Comparison of ENCODE assay signal across 18 cellular contexts in the genomic region with DNA sequence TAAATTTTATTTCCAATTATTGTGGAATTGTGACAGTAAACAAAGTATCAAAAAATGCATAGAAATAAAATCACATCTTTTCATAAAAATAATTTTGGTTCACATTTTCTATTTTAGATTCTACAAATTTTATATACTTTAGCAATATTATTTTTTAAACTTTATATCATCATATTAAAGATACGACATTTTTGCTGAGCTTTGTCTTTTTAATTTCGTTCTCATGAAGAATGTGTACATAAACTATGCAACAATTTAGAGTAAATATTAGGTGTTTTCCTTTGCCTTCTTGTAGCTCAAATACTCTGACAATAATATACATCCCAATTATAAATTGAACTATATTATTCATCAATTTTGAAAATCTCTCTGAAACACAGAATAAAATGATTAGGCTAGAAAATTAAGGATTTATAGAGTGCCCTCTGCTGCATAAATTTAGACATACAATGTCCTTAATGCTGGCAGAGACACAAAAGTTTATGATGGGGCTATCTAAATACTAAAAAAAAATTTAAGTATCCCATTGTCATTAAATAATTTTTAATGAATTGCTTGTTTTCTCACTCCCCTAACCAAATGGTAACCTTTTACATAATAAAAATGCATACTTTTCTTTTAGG. TPM values are rescaled to one million over a fixed set of nuclear protein-coding genes. Genes with fewer than 3 reads are reported as not detected.
A peak's percentile ranks its signal among the peaks of the same experiment; 100 is the strongest.
DNase-seq lines count a peak whose midpoint lies in the region; ATAC-seq, FAIRE-seq and TF ChIP-seq lines count a peak whose summit lies in the region.
"Had no signal": no experiment of that assay in that cellular context is flagged by ENCODE, and none has a peak within 500 bp of the region (broad histone marks: within the 10 kb centered on the region; RNA-seq: fewer than 3 reads in every experiment).

No MANE protein-coding gene starts in this region.

- no peak for ATAC-seq in A549
- ATAC-seq in RWPE2 (ENCODE audit: low read depth) = no peak
- ATAC-seq: activated CD4-positive, CD25-positive, alpha-beta regulatory T cell treated with anti-CD3 and anti-CD28 coated beads, Interleukin-2, amount 50 U/mL, for 24 hours; stimulated activated naive CD8-positive, alpha-beta T cell treated with anti-CD3 and anti-CD28 coated beads, Interleukin-15, Interleukin-2, amounts not matched to agents 100 U/mL and 50 U/mL, for 24 hours had no signal

- H3K4me3 ChIP-seq in A549 = no peak overlapping the region
- no peak overlapping the region for H3K4me3 ChIP-seq in RWPE2 (ENCODE audit: severe bottlenecking)
- H3K4me3 ChIP-seq: right atrium auricular region had no signal

- DNase-seq in A549 (ENCODE audit: low read depth in 1 of 2, low spot score in 1 of 2) (no peak), EH (ENCODE audit: low read depth) (peak; percentile 15), RWPE2 (ENCODE audit: low spot score) (no peak), frontal cortex (ENCODE audit: low spot score in 2 of 2) (no peak), AG08395 (ENCODE audit: low spot score) (no peak), endothelial cell (ENCODE audit: low spot score) (no peak)
- DNase-seq in stimulated activated CD4-positive, alpha-beta T cell treated with anti-CD3 and anti-CD28 coated beads, Interleukin-2, amount 100 ng/mL, for 24 hours = no peak
- DNase-seq in activated effector memory CD4-positive, alpha-beta T cell treated with anti-CD3 and anti-CD28 coated beads, Interleukin-2, amount 50 U/mL, for 16 hours = no peak
- DNase-seq: CD4-positive, alpha-beta memory T cell; foreskin melanocyte; islet precursor cell; KG1; NCI-H2029; stimulated activated naive CD8-positive, alpha-beta T cell treated with anti-CD3 and anti-CD28 coated beads, Interleukin-15, Interleukin-2, amounts not matched to agents 100 U/mL and 50 U/mL, for 24 hours; SW 1271 had no signal

- FAIRE-seq in A549 (lab: Jason Lieb, UNC) (no peak), frontal cortex (lab: Jason Lieb, UNC) (peak; percentile 94)
- FAIRE-seq: H54 had no signal

- no peaks in the 10 kb centered on the region for H3K36me3 ChIP-seq in RWPE2 (ENCODE audit: low read depth)
- H3K36me3 ChIP-seq: right atrium auricular region had no signal

- H3K9me3 ChIP-seq in A549 (no peaks in the 10 kb centered on the region), RWPE2 (ENCODE audit: severe bottlenecking) (no peaks in the 10 kb centered on the region)
- H3K9me3 ChIP-seq: right atrium auricular region had no signal

- no peaks in the 10 kb centered on the region for H3K27me3 Mint-ChIP-seq in endothelial cell (ENCODE audit: unreplicated experiment)
- H3K27me3 Mint-ChIP-seq: CD4-positive, alpha-beta memory T cell had no signal

- H3K4me1 ChIP-seq in A549 = peaks cover 13% of the 10 kb centered on the region; the same call in 2 of the 3 replicates
- peaks cover 21% of the 10 kb centered on the region for H3K4me1 ChIP-seq in RWPE2 (ENCODE audit: insufficient read depth, poor library complexity, severe bottlenecking)
- H3K4me1 ChIP-seq: right atrium auricular region had no signal

- H3K4me3 Mint-ChIP-seq in endothelial cell (ENCODE audit: unreplicated experiment) = no peak overlapping the region
- H3K4me3 Mint-ChIP-seq: CD4-positive, alpha-beta memory T cell had no signal

- no peak for TF ChIP-seq RAD21 in A549 (conservative IDR thresholded peaks at IDR 0.05 in 1 of 2, IDR thresholded peaks at IDR 0.05 in 1 of 2)

- TF ChIP-seq CTCF in A549 (IDR thresholded peaks at IDR 0.05) (no peak), RWPE2 (IDR thresholded peaks at IDR 0.05; ENCODE audit: poor library complexity, severe bottlenecking) (peak; percentile 54), endothelial cell (IDR thresholded peaks at IDR 0.05; ENCODE audit: unreplicated experiment) (no peak)

- H3K27ac Mint-ChIP-seq in endothelial cell (ENCODE audit: unreplicated experiment) = no peak overlapping the region
- H3K27ac Mint-ChIP-seq: CD4-positive, alpha-beta memory T cell had no signal

- CTCF ChIA-PET in A549 (lab: Yijun Ruan, JAX) = no interaction called here

- H3K36me3 Mint-ChIP-seq in endothelial cell (ENCODE audit: low read depth, unreplicated experiment) = no peaks in the 10 kb centered on the region
- H3K36me3 Mint-ChIP-seq: CD4-positive, alpha-beta memory T cell had no signal

- TF ChIP-seq EP300 in A549 (IDR thresholded peaks at IDR 0.05) = no peak

- no peaks in the 10 kb centered on the region for H3K9me3 Mint-ChIP-seq in endothelial cell (ENCODE audit: unreplicated experiment)
- H3K9me3 Mint-ChIP-seq: CD4-positive, alpha-beta memory T cell had no signal

- H3K27me3 ChIP-seq in RWPE2 (ENCODE audit: insufficient read depth, poor library complexity, severe bottlenecking) = no peaks in the 10 kb centered on the region
- H3K27me3 ChIP-seq: right atrium auricular region had no signal

- H3K27ac ChIP-seq in A549 = no peak overlapping the region
- no peak overlapping the region for H3K27ac ChIP-seq in RWPE2 (ENCODE audit: poor library complexity, severe bottlenecking)
- H3K27ac ChIP-seq: right atrium auricular region had no signal

- 45% methylated on average over 2 of the region's 2 CpGs for WGBS in A549 (ENCODE audit: missing lambda C conversion rate)

- TF ChIP-seq POLR2A in A549 (IDR thresholded peaks at IDR 0.05; ENCODE audit: low read length) = no peak

- peaks cover 7% of the 10 kb centered on the region for H3K4me1 Mint-ChIP-seq in endothelial cell (ENCODE audit: unreplicated experiment)
- H3K4me1 Mint-ChIP-seq: CD4-positive, alpha-beta memory T cell had no signal

- no peak overlapping the region for H3K4me2 ChIP-seq in A549

- POLR2A ChIA-PET in A549 (lab: Yijun Ruan, JAX) = no interaction called here

TF ChIP-seq in A549, 52 proteins besides CTCF, POLR2A, EP300 and RAD21:
- TF ChIP-seq, protein P1, sequence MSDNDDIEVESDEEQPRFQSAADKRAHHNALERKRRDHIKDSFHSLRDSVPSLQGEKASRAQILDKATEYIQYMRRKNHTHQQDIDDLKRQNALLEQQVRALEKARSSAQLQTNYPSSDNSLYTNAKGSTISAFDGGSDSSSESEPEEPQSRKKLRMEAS (IDR thresholded peaks at IDR 0.05) = no peak
- TF ChIP-seq ESRRA (IDR thresholded peaks at IDR 0.05; ENCODE audit: borderline replicate concordance, low read length) (no peak), MAFK (IDR thresholded peaks at IDR 0.05; ENCODE audit: partially characterized antibody) (peak; percentile 36), HDAC2 (IDR thresholded peaks at IDR 0.05) (no peak), HOXA7 (CRISPR knock-in tag; IDR thresholded peaks at IDR 0.05) (no peak)

RNA-seq across cellular contexts. Expression of a gene that starts 45.7 kb away (rescaled TPM):
- polyA plus RNA-seq in A549 (2011; rRNA removed) = 1.2 and 1.6 TPM in 2 replicates
- 0.79 and 0.89 TPM in 2 replicates for polyA plus RNA-seq in A549 (2012; cell fraction: cytosol; rRNA removed)
- 0.40 and 0.42 TPM in 2 replicates for polyA plus RNA-seq in A549 (2012; cell fraction: nucleus; rRNA removed)
- 0.58 to 1.4 TPM (median 1.2 TPM) in 3 replicates for polyA plus RNA-seq in A549 (2017; fragmentation: RNase III; extraction: RNeasy Plus Mini Kit Qiagen cat#74134 plus additional on column Dnase treatment)
- 0.29 and 0.44 TPM in 2 replicates for polyA minus RNA-seq in A549 (2011; rRNA and poly(A)+ RNA removed)
- 12.2 TPM for total RNA-seq in frontal cortex
- total RNA-seq in endothelial cell (ENCODE audit: unreplicated experiment) = 8.2 TPM
